In the genomic region with DNA sequence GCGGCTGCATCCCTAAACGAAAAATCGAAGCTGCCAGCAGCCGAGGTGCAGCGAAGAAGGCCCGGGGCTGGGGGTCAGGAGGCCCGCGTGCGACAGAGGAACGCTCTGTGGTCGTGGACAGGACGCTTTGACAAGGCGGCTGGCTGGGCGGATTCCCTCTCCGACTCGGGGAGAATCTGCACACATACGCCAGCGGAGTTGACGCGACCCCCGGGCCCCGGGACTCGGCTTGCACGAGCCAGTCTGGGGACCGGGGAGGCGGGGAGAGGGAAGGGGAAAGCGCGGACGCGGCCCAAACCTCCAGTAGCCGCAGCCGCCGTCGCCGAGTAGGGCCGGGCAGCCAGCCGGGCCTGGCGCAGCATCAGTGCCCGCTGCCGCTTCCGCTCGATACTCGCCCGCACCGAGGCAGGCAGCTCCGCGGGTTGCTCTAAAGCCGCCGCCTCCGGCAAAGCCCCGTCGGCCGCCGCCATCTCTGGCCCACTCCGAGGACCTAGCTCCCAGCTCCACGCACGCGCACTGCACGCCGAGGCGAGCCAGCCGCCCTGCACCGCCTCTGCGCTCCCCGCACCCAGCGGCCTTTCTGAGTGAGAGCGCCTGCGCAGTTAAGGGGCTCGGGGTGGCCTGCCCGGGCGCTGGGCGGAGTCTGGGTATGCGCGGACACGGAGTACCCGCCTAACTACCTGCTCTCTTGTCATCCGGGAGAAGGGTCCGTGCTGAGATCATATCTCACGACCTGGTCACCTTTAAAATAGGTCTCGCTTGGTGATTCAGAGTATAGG, we compare ENCODE assay signal across 8 cellular contexts. TPM values are rescaled to one million over a fixed set of nuclear protein-coding genes. Genes with fewer than 3 reads are reported as not detected.
DNase-seq lines count a peak whose midpoint lies in the region; ATAC-seq and TF ChIP-seq lines count a peak whose summit lies in the region.

A gene (minus strand): TSS at position 518 of the 779 bp plus-strand sequence. CDS start 48 bp downstream, at position 470.

- peak within 1 kb of the TSS; percentile 92 for H4K12ac ChIP-seq in trophoblast cell (ENCODE audit: low read depth, low read length)

- no peaks in the 10 kb centered on the region for H3K9me3 Mint-ChIP-seq in activated naive CD8-positive, alpha-beta T cell treated with anti-CD3 and anti-CD28 coated beads, Interleukin-2, amount 50 U/mL, for 24 hours

- peak within 1 kb of the TSS; percentile 81 for H3K4me2 ChIP-seq in trophoblast cell (ENCODE audit: low read length)

- H3K4me1 ChIP-seq in trophoblast cell (ENCODE audit: control insufficient read depth in 1 of 2, insufficient read depth in 2 of 2, low read length in 2 of 2) = peaks cover 2 to 5% of the 10 kb centered on the region in 2 experiments
- peaks cover 0 to 43% (median 18%) of the 10 kb centered on the region in 4 donors for H3K4me1 ChIP-seq in tibial nerve

- peaks cover 65% of the 10 kb centered on the region for H3K4me1 Mint-ChIP-seq in activated naive CD8-positive, alpha-beta T cell treated with anti-CD3 and anti-CD28 coated beads, Interleukin-2, amount 50 U/mL, for 24 hours

- peak within 1 kb of the TSS; percentile 84 for H2BK5ac ChIP-seq in trophoblast cell (ENCODE audit: low read depth, low read length, poor library complexity)

- peaks cover 5% of the 10 kb centered on the region for H3K79me2 ChIP-seq in trophoblast cell (ENCODE audit: control insufficient read depth, insufficient read depth, low read length, poor library complexity)

- intact Hi-C loops in cardiac septum (cut with DNase I) = no loop called here

- TF ChIP-seq CTCF in GM12875 (IDR thresholded peaks at IDR 0.05; ENCODE audit: borderline replicate concordance, insufficient read depth, low read depth, low read length) = no peak
- TF ChIP-seq CTCF in tibial nerve (IDR thresholded peaks at IDR 0.05) = peak in 2 of 5 experiments; percentile 37 to 48

- H2AFZ ChIP-seq in trophoblast cell (ENCODE audit: insufficient read depth, low read length, poor library complexity) = peak within 1 kb of the TSS; percentile 80

- H3K4me3 Mint-ChIP-seq in activated naive CD8-positive, alpha-beta T cell treated with anti-CD3 and anti-CD28 coated beads, Interleukin-2, amount 50 U/mL, for 24 hours = peak within 1 kb of the TSS; percentile 96

- peak within 1 kb of the TSS; percentile 82 for H2BK120ac ChIP-seq in trophoblast cell (ENCODE audit: insufficient read depth, low read length, poor library complexity)

- H2AK5ac ChIP-seq in trophoblast cell (ENCODE audit: low read length) = no peak within 1 kb of the TSS

- TF ChIP-seq EP300 in tibial nerve (IDR thresholded peaks at IDR 0.05) = peak; percentile 76 to 91

- H3K23ac ChIP-seq in trophoblast cell (ENCODE audit: low read length) = no peak within 1 kb of the TSS

- peak; percentile 90 for ATAC-seq in HG02759 (IDR thresholded peaks at IDR 0.05; ENCODE audit: unreplicated experiment)
- ATAC-seq in activated naive CD8-positive, alpha-beta T cell treated with anti-CD3 and anti-CD28 coated beads, Interleukin-2, amount 50 U/mL, for 24 hours = peak; percentile 97

- peak within 1 kb of the TSS; percentile 85 for H3K4me3 ChIP-seq in GM12875 (ENCODE audit: low read depth, low read length)
- peak within 1 kb of the TSS; percentile 94 for H3K4me3 ChIP-seq in trophoblast cell (ENCODE audit: low read depth, low read length)
- peak within 1 kb of the TSS; percentile 63 to 92 (median 82) for H3K4me3 ChIP-seq in tibial nerve

- H3K9me3 ChIP-seq in trophoblast cell (ENCODE audit: insufficient read depth, low read depth, low read length) = no peaks in the 10 kb centered on the region
- H3K9me3 ChIP-seq in tibial nerve = no peaks in the 10 kb centered on the region

- H3K18ac ChIP-seq in trophoblast cell (ENCODE audit: low read length) = peak within 1 kb of the TSS; percentile 97

- H3K27me3 ChIP-seq in trophoblast cell (ENCODE audit: insufficient read depth, low read length) = no peaks in the 10 kb centered on the region
- no peaks in the 10 kb centered on the region for H3K27me3 ChIP-seq in tibial nerve

- peaks cover 12% of the 10 kb centered on the region for H3K36me3 Mint-ChIP-seq in activated naive CD8-positive, alpha-beta T cell treated with anti-CD3 and anti-CD28 coated beads, Interleukin-2, amount 50 U/mL, for 24 hours (ENCODE audit: low read depth)

- H3K14ac ChIP-seq in trophoblast cell (ENCODE audit: low read length) = peak within 1 kb of the TSS; percentile 95

- H3K27ac Mint-ChIP-seq in activated naive CD8-positive, alpha-beta T cell treated with anti-CD3 and anti-CD28 coated beads, Interleukin-2, amount 50 U/mL, for 24 hours = peak within 1 kb of the TSS; percentile 87

- H3K79me1 ChIP-seq in trophoblast cell (ENCODE audit: low read length) = peaks cover 6% of the 10 kb centered on the region

- peak within 1 kb of the TSS; percentile 94 for H4K8ac ChIP-seq in trophoblast cell (ENCODE audit: low read depth, low read length)

- TF ChIP-seq POLR2A in tibial nerve (IDR thresholded peaks at IDR 0.05) = peak; percentile 70 to 85

- H3K36me3 ChIP-seq in trophoblast cell (ENCODE audit: control insufficient read depth in 1 of 2, insufficient read depth in 2 of 2, low read length in 2 of 2) (no peaks in the 10 kb centered on the region), tibial nerve (peaks cover 0 to 7% (median 0%) of the 10 kb centered on the region in 3 donors)

- peak within 1 kb of the TSS; percentile 35 for H3K4ac ChIP-seq in trophoblast cell (ENCODE audit: low read depth, low read length)

- peak within 1 kb of the TSS; percentile 90 for H3K9ac ChIP-seq in trophoblast cell (ENCODE audit: low read length)

- peaks cover 6% of the 10 kb centered on the region for H3K27me3 Mint-ChIP-seq in activated naive CD8-positive, alpha-beta T cell treated with anti-CD3 and anti-CD28 coated beads, Interleukin-2, amount 50 U/mL, for 24 hours

- peak within 1 kb of the TSS; percentile 84 for H3K27ac ChIP-seq in trophoblast cell (ENCODE audit: low read depth, low read length)
- H3K27ac ChIP-seq in tibial nerve = peak within 1 kb of the TSS; percentile 89 to 94 (median 92)

- DNase-seq in NCI-H1417 (lab: John Stamatoyannopoulos, UW) = peak; percentile 90 to 99 (median 98)
- DNase-seq in SW480 (ENCODE audit: low spot score) = peak; percentile 92
- DNase-seq in activated naive CD8-positive, alpha-beta T cell treated with anti-CD3 and anti-CD28 coated beads, Interleukin-2, amount 50 U/mL, for 24 hours = peak; percentile 98
- DNase-seq in cardiac septum (ENCODE audit: low spot score) = peak; percentile 99
- peak; percentile 99 to 100 for DNase-seq in trophoblast cell
- DNase-seq in tibial nerve (ENCODE audit: low spot score in 2 of 2) = peak; percentile 89 to 91

- H2BK12ac ChIP-seq in trophoblast cell (ENCODE audit: low read length) = no peak within 1 kb of the TSS

- H4K91ac ChIP-seq in trophoblast cell (ENCODE audit: low read depth, low read length) = peak within 1 kb of the TSS; percentile 96

- no CpG with 5 or more reads among the region's 80 CpGs for WGBS in trophoblast cell (ENCODE audit: extremely low coverage, insufficient coverage, insufficient read length)
- 0 to 1% methylated on average over 4 to 73 of the region's 80 CpGs for WGBS in tibial nerve, 2 donors

RNA-seq across cellular contexts. Expression of the gene that starts here (rescaled TPM):
- total RNA-seq in cardiac septum (10.3 TPM), tibial nerve (10 to 100 TPM; 16.6 to 27.8 (median 20.0) TPM)
- polyA plus RNA-seq in trophoblast cell (2013) = 8.6 and 9.0 TPM in 2 replicates

Comparison
In these comparisons a context has a peak if more than half of its experiments do, and no peak if none do; other contexts are left out.
1. Peak in every context shown above with its lines: DNase-seq, ATAC-seq, H3K4me3 ChIP-seq and H3K27ac ChIP-seq.